18 cellular contexts compared by ENCODE assay signal in genomic region chr22:18994780-18995711, GRCh38. TPM values are rescaled to one million over a fixed set of nuclear protein-coding genes. Genes with fewer than 3 reads are reported as not detected.
DNase-seq lines count a peak whose midpoint lies in the region; ATAC-seq, FAIRE-seq and TF ChIP-seq lines count a peak whose summit lies in the region.
"Had no signal": no experiment of that assay in that cellular context is flagged by ENCODE, and none has a peak within 500 bp of the region (broad histone marks: within the 10 kb centered on the region; RNA-seq: fewer than 3 reads in every experiment).

No MANE protein-coding gene starts in this region.

- H3K9me3 ChIP-seq in Caco-2 (no peaks in the 10 kb centered on the region), PC-3 (ENCODE audit: low read length) (no peaks in the 10 kb centered on the region)
- H3K9me3 ChIP-seq: spleen had no signal

- no peaks in the 10 kb centered on the region for H3K79me2 ChIP-seq in PC-3 (ENCODE audit: low read length)

- no peak overlapping the region for H3K27ac ChIP-seq in PC-3 (ENCODE audit: low read length)
- H3K27ac ChIP-seq: spleen had no signal

- H3K36me3 Mint-ChIP-seq in Caco-2 (ENCODE audit: insufficient read depth, unreplicated experiment) (no peaks in the 10 kb centered on the region), osteocyte (ENCODE audit: unreplicated experiment) (no peaks in the 10 kb centered on the region)

- no peak overlapping the region for H3K4me2 ChIP-seq in PC-3 (ENCODE audit: low read length)

- H3F3A ChIP-seq in PC-3 (ENCODE audit: low read length, unreplicated experiment) = no peaks in the 10 kb centered on the region

- ATAC-seq in PC-3 (peak; percentile 18; the same call in 1 of the 2 replicates), GM19324 (IDR thresholded peaks at IDR 0.05; ENCODE audit: low FRiP score, unreplicated experiment) (no peak)
- ATAC-seq: activated T-cell treated with anti-CD3 and anti-CD28 coated beads, Interleukin-2, amount 50 U/mL, for 4 hours had no signal

- POLR2A ChIA-PET in Caco-2 (lab: Charles Lee) = no interaction called here
- POLR2A ChIA-PET in PC-3 (lab: Charles Lee; ENCODE audit: unreplicated experiment) = interaction anchor here (0.5 kb wide), 1 partner anchor 13 kb away, joined by 17 read pairs; no protein-coding TSS in a partner anchor

- intact Hi-C loops in Caco-2 (cut with micrococcal nuclease; ENCODE audit: unreplicated experiment) = no loop called here
- intact Hi-C loops in PC-3 (cut with micrococcal nuclease) = no loop called here

- BruUV-seq in Caco-2 (replicated peaks; lab: Mats Ljungman, UMichigan) (no TSS peak), PC-3 (replicated peaks; lab: Mats Ljungman, UMichigan) (no TSS peak)

- H3K27me3 Mint-ChIP-seq in Caco-2 (ENCODE audit: insufficient read depth, unreplicated experiment) (no peaks in the 10 kb centered on the region), osteocyte (ENCODE audit: unreplicated experiment) (peaks cover 27% of the 10 kb centered on the region)

- TF ChIP-seq CTCF in Caco-2 (IDR thresholded peaks at IDR 0.05; ENCODE audit: insufficient read depth in 1 of 2, low read depth in 1 of 2, low read length in 1 of 2, severe bottlenecking in 1 of 2, unreplicated experiment in 1 of 2) = no peak
- TF ChIP-seq CTCF in PC-3 (conservative IDR thresholded peaks at IDR 0.05; ENCODE audit: low read depth, low read length) = no peak
- no peak for TF ChIP-seq CTCF in osteocyte (IDR thresholded peaks at IDR 0.05)

- H4K20me1 ChIP-seq in PC-3 (ENCODE audit: low read length) = no peaks in the 10 kb centered on the region

- H2AFZ ChIP-seq in PC-3 (ENCODE audit: low read length) = no peak overlapping the region

- no peak for FAIRE-seq in urothelium cell line (lab: Jason Lieb, UNC)

- H3K27me3 ChIP-seq in Caco-2 (replicated peaks; ENCODE audit: control insufficient read depth, insufficient read depth, low read length) = no peaks in the 10 kb centered on the region
- H3K27me3 ChIP-seq in PC-3 (ENCODE audit: low read length) = no peaks in the 10 kb centered on the region

- H3K9me3 Mint-ChIP-seq in Caco-2 (ENCODE audit: unreplicated experiment) (no peaks in the 10 kb centered on the region), osteocyte (ENCODE audit: unreplicated experiment) (no peaks in the 10 kb centered on the region)
- H3K9me3 Mint-ChIP-seq: activated CD4-positive, alpha-beta T cell treated with anti-CD3 and anti-CD28 coated beads, Interleukin-2, amount 10 ng/mL, durations not matched to agents 24 days and 14 days; activated T-cell treated with anti-CD3 and anti-CD28 coated beads, Interleukin-2, amount 50 U/mL, for 4 hours; stimulated activated naive CD8-positive, alpha-beta T cell treated with anti-CD3 and anti-CD28 coated beads, Interleukin-15, Interleukin-2, amounts not matched to agents 100 ng/mL and 50 ng/mL, for 24 hours had no signal

- H3K27ac Mint-ChIP-seq in Caco-2 (ENCODE audit: unreplicated experiment) = peak overlapping the region; percentile 86
- no peak overlapping the region for H3K27ac Mint-ChIP-seq in osteocyte (ENCODE audit: unreplicated experiment)
- H3K27ac Mint-ChIP-seq: activated CD4-positive, alpha-beta T cell treated with anti-CD3 and anti-CD28 coated beads, Interleukin-2, amount 10 ng/mL, durations not matched to agents 24 days and 14 days; stimulated activated naive CD8-positive, alpha-beta T cell treated with anti-CD3 and anti-CD28 coated beads, Interleukin-15, Interleukin-2, amounts not matched to agents 100 ng/mL and 50 ng/mL, for 24 hours had no signal

- H3K4me1 Mint-ChIP-seq in Caco-2 (ENCODE audit: low read depth, unreplicated experiment) = peaks cover 18% of the 10 kb centered on the region
- H3K4me1 Mint-ChIP-seq in osteocyte (ENCODE audit: unreplicated experiment) = no peaks in the 10 kb centered on the region
- H3K4me1 Mint-ChIP-seq: activated CD4-positive, alpha-beta T cell treated with anti-CD3 and anti-CD28 coated beads, Interleukin-2, amount 10 ng/mL, durations not matched to agents 24 days and 14 days had no signal

- H3K4me3 Mint-ChIP-seq in Caco-2 (ENCODE audit: unreplicated experiment) (peak overlapping the region; percentile 50), osteocyte (ENCODE audit: unreplicated experiment) (no peak overlapping the region)
- H3K4me3 Mint-ChIP-seq: activated CD4-positive, alpha-beta T cell treated with anti-CD3 and anti-CD28 coated beads, Interleukin-2, amount 10 ng/mL, durations not matched to agents 24 days and 14 days; activated T-cell treated with anti-CD3 and anti-CD28 coated beads, Interleukin-2, amount 50 U/mL, for 4 hours; stimulated activated naive CD8-positive, alpha-beta T cell treated with anti-CD3 and anti-CD28 coated beads, Interleukin-15, Interleukin-2, amounts not matched to agents 100 ng/mL and 50 ng/mL, for 24 hours had no signal

- no peaks in the 10 kb centered on the region for H3K9me2 ChIP-seq in PC-3 (replicated peaks; ENCODE audit: low read length)

- H3K4me1 ChIP-seq in Caco-2 (peaks cover 19% of the 10 kb centered on the region), PC-3 (ENCODE audit: insufficient read depth, low read length) (no peaks in the 10 kb centered on the region)
- H3K4me1 ChIP-seq: spleen had no signal

- H3K4me3 ChIP-seq in Caco-2 (ENCODE audit: low read depth, low read length) (no peak overlapping the region; the same call in 1 of the 2 replicates), PC-3 (ENCODE audit: low read length) (no peak overlapping the region)
- H3K4me3 ChIP-seq: lung, spleen had no signal

- CTCF ChIA-PET in Caco-2 (lab: Charles Lee) (no interaction called here), PC-3 (lab: Charles Lee) (no interaction called here)

- no peak overlapping the region for H3K9ac ChIP-seq in PC-3 (ENCODE audit: low read length)

- H3K36me3 ChIP-seq in Caco-2 (ENCODE audit: control insufficient read depth, insufficient read depth, low read length) (no peaks in the 10 kb centered on the region), PC-3 (ENCODE audit: low read depth, low read length) (no peaks in the 10 kb centered on the region)
- H3K36me3 ChIP-seq: spleen had no signal

- DNase-seq in Caco-2 = peak; percentile 85 to 90
- no peak for DNase-seq in PC-3
- peak; percentile 63 for DNase-seq in kidney tubule cell (ENCODE audit: low spot score)
- DNase-seq in osteocyte (ENCODE audit: extremely low spot score, unreplicated experiment) = peak; percentile 75
- DNase-seq in urothelium cell line (ENCODE audit: low spot score) = no peak
- no peak for DNase-seq in T-helper 9 cell
- DNase-seq in RKO (ENCODE audit: low spot score) = no peak
- DNase-seq: activated CD4-positive, alpha-beta T cell treated with anti-CD3 and anti-CD28 coated beads, Interleukin-2, amount 10 ng/mL, durations not matched to agents 24 days and 14 days; activated T-cell treated with anti-CD3 and anti-CD28 coated beads, Interleukin-2, amount 50 U/mL, for 4 hours; caudate nucleus; effector memory CD4-positive, alpha-beta T cell; KBM-7; NCI-H1417; NCI-H226; spleen had no signal

RNA-seq across cellular contexts. Expression of gene PRODH, which starts 59.0 kb away (rescaled TPM):
- 39.0 and 47.9 TPM in 2 replicates for total RNA-seq in Caco-2 (2022)
- total RNA-seq in PC-3 (2014; rRNA removed) = 0.84 and 2.0 TPM in 2 replicates
- total RNA-seq in osteocyte = 11.2 and 12.0 TPM in 2 replicates

Comparison
In these comparisons a context has a peak if more than half of its experiments do, and no peak if none do; other contexts are left out.
1. DNase-seq: peak in Caco-2 (2 of 2), kidney tubule cell (single experiment) and osteocyte (single experiment); none in PC-3 (single experiment), urothelium cell line (single experiment), T-helper 9 cell (single experiment) and RKO (single experiment).